5 cellular contexts compared by ENCODE assay signal in the genomic region with DNA sequence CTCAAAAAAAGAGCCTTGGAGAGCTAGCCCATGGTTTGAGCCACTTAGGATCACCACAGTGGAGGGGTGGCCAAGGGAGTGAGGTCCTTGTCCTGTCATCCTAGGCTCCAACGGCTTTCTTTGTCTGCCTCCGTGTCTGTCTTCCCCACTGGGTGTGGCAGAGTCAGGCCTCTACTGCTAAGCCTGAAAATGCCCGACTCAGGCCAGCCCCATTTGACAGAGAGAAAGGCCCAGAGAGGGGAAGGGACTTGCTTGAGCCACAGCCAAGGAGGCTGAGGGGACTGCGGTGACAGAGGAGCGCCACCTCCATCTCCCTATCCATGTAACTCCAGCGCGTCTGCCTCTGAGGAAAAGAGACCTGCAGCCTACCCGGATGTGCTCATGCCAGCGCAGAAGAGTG.
"Had no signal": no experiment of that assay in that cellular context is flagged by ENCODE, and none has a peak within 500 bp of the region (broad histone marks: within the 10 kb centered on the region; RNA-seq: fewer than 3 reads in every experiment).

No MANE protein-coding gene starts in this region.

- H3K27me3 ChIP-seq: colonic mucosa, neutrophil had no signal

- H3K4me3 ChIP-seq: colonic mucosa, smooth muscle cell had no signal

- H3K4me1 ChIP-seq: colonic mucosa, foreskin keratinocyte had no signal

- FAIRE-seq: kidney had no signal

- H3K9me3 ChIP-seq: colonic mucosa, neutrophil had no signal

- H3K36me3 ChIP-seq: colonic mucosa, neutrophil had no signal

- H3K27ac ChIP-seq: colonic mucosa, foreskin keratinocyte, neutrophil had no signal
